In genomic region chr3:185024966-185025365, GRCh38 we compare ENCODE assay signal across 17 cellular contexts.
"Had no signal": no experiment of that assay in that cellular context is flagged by ENCODE, and none has a peak within 500 bp of the region (broad histone marks: within the 10 kb centered on the region; RNA-seq: fewer than 3 reads in every experiment).

No MANE protein-coding gene starts in this region.

- DNase-seq: activated CD4-positive, alpha-beta T cell treated with anti-CD3 and anti-CD28 coated beads, Interleukin-2, amount 10 ng/mL, durations not matched to agents 7 days and 5 days; activated CD8-positive, alpha-beta memory T cell treated with anti-CD3 and anti-CD28 coated beads, Interleukin-2, amount 50 U/mL, for 4 hours; activated effector memory CD4-positive, alpha-beta T cell treated with Interleukin-2 at 50 U/mL for 16 hours; activated naive CD4-positive, alpha-beta T cell treated with anti-CD3 and anti-CD28 coated beads, Interleukin-2, amount 10 ng/mL, durations not matched to agents 7 days and 5 days; activated naive CD8-positive, alpha-beta T cell treated with anti-CD3 and anti-CD28 coated beads, Interleukin-2, amount 50 U/mL, for 24 hours; activated T-cell treated with anti-CD3 and anti-CD28 coated beads, Interleukin-2, amount 50 U/mL, for 48 hours; aorta; brain microvascular endothelial cell; mesenchymal stem cell; mucosa of descending colon; naive B cell; ovary; psoas muscle; right cardiac atrium; stimulated activated naive CD8-positive, alpha-beta T cell treated with anti-CD3 and anti-CD28 coated beads, Interleukin-15, Interleukin-2, amounts not matched to agents 100 U/mL and 50 U/mL, for 24 hours; substantia nigra; tibial artery had no signal
